21 cellular contexts compared by ENCODE assay signal in the genomic region with DNA sequence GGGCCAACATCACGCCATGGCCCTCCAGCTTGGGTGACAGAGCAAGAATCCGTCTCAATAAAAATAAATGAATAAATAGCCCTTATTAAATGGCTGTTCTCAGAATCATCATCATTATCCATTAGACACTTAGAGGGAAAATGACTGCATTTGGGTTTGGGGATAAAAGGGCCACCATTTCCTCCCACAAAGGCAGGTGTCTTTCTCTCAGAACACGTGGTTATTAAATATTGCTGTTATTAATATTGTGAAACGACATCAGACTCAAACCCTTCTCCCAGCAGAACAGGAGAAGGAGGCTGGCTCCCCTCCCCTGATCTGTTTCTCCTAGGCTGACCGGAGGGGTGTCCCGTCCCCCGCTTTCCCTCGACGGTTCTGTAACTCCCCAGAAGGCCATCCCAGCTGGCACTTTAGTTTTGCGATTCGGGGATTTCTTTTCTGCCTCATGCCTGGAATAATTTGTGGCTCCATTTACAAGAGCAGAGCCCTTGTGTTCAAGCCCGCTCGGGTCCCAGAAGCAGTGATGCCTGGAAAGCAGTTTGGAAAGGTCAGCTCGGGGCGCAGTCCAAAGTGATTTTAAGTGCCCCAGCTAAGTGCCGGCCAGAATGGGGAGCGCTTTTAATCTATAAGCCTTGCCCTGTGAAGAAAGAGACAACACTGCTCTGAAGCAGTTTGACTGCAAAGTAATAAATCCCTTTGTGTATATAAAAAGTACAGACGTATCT. TPM values are rescaled to one million over a fixed set of nuclear protein-coding genes. Genes with fewer than 3 reads are reported as not detected.
DNase-seq lines count a peak whose midpoint lies in the region; TF ChIP-seq lines count a peak whose summit lies in the region.
"Had no signal": no experiment of that assay in that cellular context is flagged by ENCODE, and none has a peak within 500 bp of the region (broad histone marks: within the 10 kb centered on the region; RNA-seq: fewer than 3 reads in every experiment).

No MANE protein-coding gene starts in this region.

- no peak for TF ChIP-seq CTCF in WERI-Rb-1 (IDR thresholded peaks at IDR 0.05; ENCODE audit: low read depth, low read length)
- TF ChIP-seq CTCF in mesothelial cell of epicardium (IDR thresholded peaks at IDR 0.05; ENCODE audit: unreplicated experiment) = no peak
- TF ChIP-seq CTCF in thyroid gland (IDR thresholded peaks at IDR 0.05) = no peak
- no peak for TF ChIP-seq CTCF in left ventricle myocardium inferior (IDR thresholded peaks at IDR 0.05; ENCODE audit: borderline replicate concordance)

- H3K4me1 ChIP-seq in thyroid gland = peaks cover 30 to 32% of the 10 kb centered on the region in 2 donors
- peaks cover 7% of the 10 kb centered on the region for H3K4me1 ChIP-seq in left ventricle myocardium inferior
- H3K4me1 ChIP-seq: BLaER1, SJCRH30 had no signal

- peak overlapping the region; percentile 47 for H3K27ac Mint-ChIP-seq in mesothelial cell of epicardium
- H3K27ac Mint-ChIP-seq: CD4-positive, CD25-positive, alpha-beta regulatory T cell; H9 had no signal

- intact Hi-C loops in thyroid gland (cut with DNase I) (no loop called here), left ventricle myocardium inferior (cut with micrococcal nuclease) (no loop called here)

- no peak overlapping the region for H3K4me3 Mint-ChIP-seq in mesothelial cell of epicardium
- H3K4me3 Mint-ChIP-seq: CD4-positive, CD25-positive, alpha-beta regulatory T cell; H9 had no signal

- no peaks in the 10 kb centered on the region for H3K9me3 Mint-ChIP-seq in mesothelial cell of epicardium
- H3K9me3 Mint-ChIP-seq: H9 had no signal

- H3K27me3 ChIP-seq in WERI-Rb-1 (ENCODE audit: insufficient read depth, low read depth, severe bottlenecking) (no peaks in the 10 kb centered on the region), thyroid gland (no peaks in the 10 kb centered on the region), left ventricle myocardium inferior (ENCODE audit: low read depth) (peaks cover 72% of the 10 kb centered on the region)
- H3K27me3 ChIP-seq: BLaER1, MG63, SJCRH30 had no signal

- H3K36me3 ChIP-seq in WERI-Rb-1 (peaks cover 24% of the 10 kb centered on the region), thyroid gland (no peaks in the 10 kb centered on the region), left ventricle myocardium inferior (no peaks in the 10 kb centered on the region)
- H3K36me3 ChIP-seq: BLaER1 had no signal

- H3K9me3 ChIP-seq in WERI-Rb-1 (ENCODE audit: severe bottlenecking) = no peaks in the 10 kb centered on the region
- H3K9me3 ChIP-seq in thyroid gland = no peaks in the 10 kb centered on the region
- H3K9me3 ChIP-seq in left ventricle myocardium inferior (replicated peaks) = no peaks in the 10 kb centered on the region
- H3K9me3 ChIP-seq: BLaER1, MG63, SJCRH30 had no signal

- H3K4me1 Mint-ChIP-seq in mesothelial cell of epicardium = peaks cover 12% of the 10 kb centered on the region
- H3K4me1 Mint-ChIP-seq: CD4-positive, CD25-positive, alpha-beta regulatory T cell had no signal

- no peaks in the 10 kb centered on the region for H3K36me3 Mint-ChIP-seq in mesothelial cell of epicardium
- H3K36me3 Mint-ChIP-seq: CD4-positive, CD25-positive, alpha-beta regulatory T cell had no signal

- no peaks in the 10 kb centered on the region for H3K27me3 Mint-ChIP-seq in mesothelial cell of epicardium (ENCODE audit: low read depth)

- DNase-seq in NCI-H82 (lab: John Stamatoyannopoulos, UW) = peak; percentile 15
- DNase-seq in NCI-H82 treated with DMSO at 0.1 percent for 48 hours (lab: John Stamatoyannopoulos, UW; ENCODE audit: unreplicated experiment) = no peak
- peak; percentile 59 for DNase-seq in WERI-Rb-1
- no peak for DNase-seq in mesothelial cell of epicardium (ENCODE audit: low spot score in 2 of 2, unreplicated experiment in 2 of 2)
- DNase-seq in thyroid gland = peak; percentile 68 to 77
- no peak for DNase-seq in left ventricle myocardium inferior
- no peak for DNase-seq in stimulated activated CD8-positive, alpha-beta memory T cell treated with anti-CD3 and anti-CD28 coated beads, Interleukin-4, amount 100 ng/mL, for 48 hours
- no peak for DNase-seq in iPS-NIHi11 (ENCODE audit: low spot score)
- DNase-seq: 8988T; ACHN; CD4-positive, CD25-positive, alpha-beta regulatory T cell; DMS153; DND-41; GM23248; H9; KG1; MG63; NCI-H2029; SJCRH30 had no signal

- no peak for TF ChIP-seq POLR2A in thyroid gland (IDR thresholded peaks at IDR 0.05)

- H3K27ac ChIP-seq in WERI-Rb-1 (peak overlapping the region; percentile 51), thyroid gland (peak overlapping the region; percentile 60 to 85 (median 66)), left ventricle myocardium inferior (replicated peaks) (no peak overlapping the region)
- H3K27ac ChIP-seq: BLaER1, GM23248, SJCRH30 had no signal

- peak overlapping the region; percentile 12; the same call in 1 of the 2 replicates for H3K4me3 ChIP-seq in WERI-Rb-1 (ENCODE audit: low read depth, low read length)
- no peak overlapping the region for H3K4me3 ChIP-seq in thyroid gland (replicated peaks in 1 of 3)
- H3K4me3 ChIP-seq in left ventricle myocardium inferior = no peak overlapping the region
- H3K4me3 ChIP-seq: BLaER1, GM23248, MG63, SJCRH30 had no signal

- WGBS in thyroid gland, 2 donors = 31 to 33% methylated on average over 18 of the region's 18 CpGs

RNA-seq across cellular contexts. Expression of a gene that starts 41.9 kb away (rescaled TPM):
- total RNA-seq in mesothelial cell of epicardium (9.0 to 10.2 TPM (median 9.3 TPM) in 3 replicates), thyroid gland (10 to 100 TPM in 3 of 4 donors, 1 to 10 TPM in 1; 9.9 to 20.1 (median 13.8) TPM), left ventricle myocardium inferior (0.63 TPM)
- total RNA-seq: CD4-positive, CD25-positive, alpha-beta regulatory T cell; GM23248; HT1080 had no signal

Comparison
In these comparisons a context has a peak if more than half of its experiments do, and no peak if none do; other contexts are left out.
1. DNase-seq: peak in NCI-H82 (single experiment), WERI-Rb-1 (single experiment) and thyroid gland (2 of 2); none in NCI-H82 treated with DMSO at 0.1 percent for 48 hours (single experiment), mesothelial cell of epicardium (0 of 2), left ventricle myocardium inferior (single experiment), stimulated activated CD8-positive, alpha-beta memory T cell treated with anti-CD3 and anti-CD28 coated beads, Interleukin-4, amount 100 ng/mL, for 48 hours (single experiment) and iPS-NIHi11 (single experiment).